17 cellular contexts compared by ENCODE assay signal in genomic region chr9:136148766-136149165, GRCh38. TPM values are rescaled to one million over a fixed set of nuclear protein-coding genes. Genes with fewer than 3 reads are reported as not detected.
DNase-seq lines count a peak whose midpoint lies in the region; FAIRE-seq and TF ChIP-seq lines count a peak whose summit lies in the region.
"Had no signal": no experiment of that assay in that cellular context is flagged by ENCODE, and none has a peak within 500 bp of the region (broad histone marks: within the 10 kb centered on the region; RNA-seq: fewer than 3 reads in every experiment).

No MANE protein-coding gene starts in this region.

- H3K4me3 ChIP-seq in BE2C (ENCODE audit: low read depth, low read length) (no peak overlapping the region), HUES64 (ENCODE audit: low read length) (no peak overlapping the region), H1 (ENCODE audit: extremely low read depth in 1 of 4, insufficient read depth in 2 of 4, low read depth in 3 of 4, low read length in 4 of 4) (no peak overlapping the region), neural progenitor cell (no peak overlapping the region), MG63 (no peak overlapping the region)
- H3K4me3 ChIP-seq: GM23248 had no signal

- no peak for TF ChIP-seq EP300 in H1 (IDR thresholded peaks at IDR 0.05; ENCODE audit: borderline replicate concordance in 1 of 2, low read depth in 2 of 2, low read length in 2 of 2)

- no peak overlapping the region for H2BK5ac ChIP-seq in H1 (ENCODE audit: low read depth, low read length)

- TF ChIP-seq RAD21 in H1 (IDR thresholded peaks at IDR 0.05 in 1 of 2, conservative IDR thresholded peaks at IDR 0.05 in 1 of 2; ENCODE audit: low read depth in 2 of 2, low read length in 2 of 2): no peak

- peak overlapping the region; percentile 87 for H3K18ac ChIP-seq in H1 (ENCODE audit: extremely low read depth, low read length)

- H3K23me2 ChIP-seq in H1 (ENCODE audit: low read depth, low read length): peaks cover 7% of the 10 kb centered on the region

- H3K27me3 ChIP-seq in BE2C (no peaks in the 10 kb centered on the region), HUES64 (ENCODE audit: insufficient read depth, low read length) (peaks cover 19% of the 10 kb centered on the region; the same call in 1 of the 2 replicates), H1 (replicated peaks in 1 of 4; ENCODE audit: control insufficient read depth in 3 of 4, extremely low read depth in 1 of 4, insufficient read depth in 3 of 4, low read length in 3 of 4) (peaks cover 0 to 4% (median 3%) of the 10 kb centered on the region in 4 experiments; a peak in 4 of 7 replicates), neural progenitor cell (peaks cover 17% of the 10 kb centered on the region), MG63 (no peaks in the 10 kb centered on the region)

- H4K20me1 ChIP-seq in H1 (replicated peaks in 1 of 2; ENCODE audit: control insufficient read depth in 1 of 2, insufficient read depth in 2 of 2, low read length in 2 of 2): no peaks in the 10 kb centered on the region
- H4K20me1 ChIP-seq in neural progenitor cell (ENCODE audit: low read depth): no peaks in the 10 kb centered on the region

- DNase-seq in BE2C (peak; percentile 9), H1 (ENCODE audit: low read depth in 1 of 2, low spot score in 2 of 2) (no peak), neural progenitor cell (ENCODE audit: low spot score) (no peak), AG08396 (ENCODE audit: low spot score) (no peak), MG63 (no peak)
- DNase-seq in activated CD4-positive, CD25-positive, alpha-beta regulatory T cell treated with anti-CD3 and anti-CD28 coated beads, Interleukin-2, amount 50 U/mL, for 72 hours: no peak
- DNase-seq: Caco-2; CD4-positive, alpha-beta T cell; GM23248 had no signal

- H3K9me3 ChIP-seq in BE2C (no peaks in the 10 kb centered on the region), HUES64 (ENCODE audit: insufficient read depth, low read depth, low read length) (no peaks in the 10 kb centered on the region), H1 (ENCODE audit: insufficient read depth in 2 of 2, low read depth in 1 of 2, low read length in 1 of 2) (no peaks in the 10 kb centered on the region), neural progenitor cell (ENCODE audit: low read depth) (no peaks in the 10 kb centered on the region), MG63 (no peaks in the 10 kb centered on the region)
- H3K9me3 ChIP-seq: Caco-2 had no signal

- no peak overlapping the region for H3K4ac ChIP-seq in H1 (replicated peaks; ENCODE audit: insufficient read length, low read depth, low read length)

- H3K9me3 Mint-ChIP-seq in neural progenitor cell: no peaks in the 10 kb centered on the region
- H3K9me3 Mint-ChIP-seq: CD4-positive, alpha-beta T cell had no signal

- H3K79me1 ChIP-seq in H1 (ENCODE audit: low read depth, low read length): no peaks in the 10 kb centered on the region

- no peak for FAIRE-seq in H1 (lab: Jason Lieb, UNC)
- FAIRE-seq: D721Med, G401.6, GM12891, GM19239 had no signal

- H3K4me1 Mint-ChIP-seq in neural progenitor cell: peaks cover 14% of the 10 kb centered on the region

- H3F3A ChIP-seq in neural progenitor cell (ENCODE audit: low read depth): peaks cover 29% of the 10 kb centered on the region

- H2BK120ac ChIP-seq in H1 (replicated peaks; ENCODE audit: low read depth, low read length): no peak overlapping the region

- H2AK5ac ChIP-seq in H1 (ENCODE audit: low read depth, low read length): no peak overlapping the region

- no peak overlapping the region for H3K27ac Mint-ChIP-seq in neural progenitor cell
- H3K27ac Mint-ChIP-seq: CD4-positive, alpha-beta T cell had no signal

- no peaks in the 10 kb centered on the region for H3K4me1 ChIP-seq in BE2C
- peaks cover 12% of the 10 kb centered on the region for H3K4me1 ChIP-seq in HUES64 (ENCODE audit: insufficient read depth, low read length)
- peaks cover 0 to 29% (median 24%) of the 10 kb centered on the region in 4 experiments; a peak in 6 of 7 replicates for H3K4me1 ChIP-seq in H1 (replicated peaks in 1 of 4; ENCODE audit: control insufficient read depth in 3 of 4, insufficient read depth in 4 of 4, low read length in 3 of 4)
- H3K4me1 ChIP-seq in neural progenitor cell: peaks cover 19% of the 10 kb centered on the region
- H3K4me1 ChIP-seq: Caco-2 had no signal

- POLR2A ChIA-PET in H1 (lab: Charles Lee; ENCODE audit: partially characterized antibody): interaction anchor here (1.0 to 1.2 kb wide), 2 partner anchors 10 to 30 kb away, joined by 3 to 4 read pairs; no protein-coding TSS in a partner anchor

- no peak overlapping the region for H2BK20ac ChIP-seq in H1 (ENCODE audit: low read length)

- H4K8ac ChIP-seq in H1 (ENCODE audit: extremely low read depth, insufficient read depth, low read length): no peak overlapping the region

- CTCF ChIA-PET in H1 (lab: Charles Lee; ENCODE audit: partially characterized antibody): interaction anchor here (0.6 to 3.3 kb wide), 11 partner anchors 10 to 919 kb away, joined by 3 to 15 read pairs (median 3); no protein-coding TSS in a partner anchor

- H3K79me2 ChIP-seq in H1 (ENCODE audit: control insufficient read depth in 1 of 2, insufficient read depth in 2 of 2, low read length in 2 of 2) (no peaks in the 10 kb centered on the region), neural progenitor cell (ENCODE audit: low read depth) (no peaks in the 10 kb centered on the region)

- H3K4me2 ChIP-seq in H1 (ENCODE audit: insufficient read depth in 1 of 2, low read depth in 2 of 2, low read length in 2 of 2) (peak overlapping the region in 1 of 2 experiments; percentile 34; a peak in 1 of 4 replicates), neural progenitor cell (peak overlapping the region; percentile 25)

- H3K4me3 Mint-ChIP-seq in neural progenitor cell: no peak overlapping the region
- H3K4me3 Mint-ChIP-seq: CD4-positive, alpha-beta T cell had no signal

- no peak overlapping the region for H2AFZ ChIP-seq in H1 (ENCODE audit: low read length)
- no peak overlapping the region for H2AFZ ChIP-seq in neural progenitor cell (replicated peaks)
- H2AFZ ChIP-seq: GM23248 had no signal

- no peak overlapping the region for H3K23ac ChIP-seq in H1 (ENCODE audit: insufficient read length)

- H3K14ac ChIP-seq in H1 (ENCODE audit: insufficient read length): no peak overlapping the region

- H3K9ac ChIP-seq in HUES64 (ENCODE audit: low read depth, low read length) (0 out of 2 replicates have a peak overlapping the region, but pooled peaks have one; percentile 14), H1 (replicated peaks in 1 of 4; ENCODE audit: extremely low read depth in 1 of 4, low read depth in 3 of 4, low read length in 3 of 4) (no peak overlapping the region), neural progenitor cell (no peak overlapping the region)
- H3K9ac ChIP-seq: GM23248 had no signal

- peak overlapping the region; percentile 68; the same call in 1 of the 2 replicates for H2BK12ac ChIP-seq in H1 (ENCODE audit: low read depth, low read length)

- no peaks in the 10 kb centered on the region for H3K36me3 Mint-ChIP-seq in neural progenitor cell

- WGBS in HUES64: 89% methylated on average over 14 of the region's 14 CpGs
- 84% methylated on average over 14 of the region's 14 CpGs; no CpG with 5 or more reads in 1 of the 2 experiments for WGBS in H1 (ENCODE audit: extremely low coverage in 1 of 2, insufficient coverage in 1 of 2, insufficient read length in 1 of 2, insufficient replicate concordance in 2 of 2, low coverage in 1 of 2, low lambda C conversion rate in 2 of 2, missing lambda C conversion rate in 1 of 2), 2 experiments

- TF ChIP-seq POLR2A in H1 (IDR thresholded peaks at IDR 0.05; ENCODE audit: control extremely low read depth in 1 of 2, low read depth in 2 of 2, low read length in 2 of 2): no peak

- no peaks in the 10 kb centered on the region for H3K36me3 ChIP-seq in BE2C
- H3K36me3 ChIP-seq in HUES64 (ENCODE audit: insufficient read depth, low read length): no peaks in the 10 kb centered on the region
- H3K36me3 ChIP-seq in H1 (ENCODE audit: control insufficient read depth in 2 of 4, insufficient read depth in 4 of 4, low read length in 3 of 4): no peaks in the 10 kb centered on the region
- no peaks in the 10 kb centered on the region for H3K36me3 ChIP-seq in neural progenitor cell
- no peaks in the 10 kb centered on the region for H3K36me3 ChIP-seq in MG63

- no peak overlapping the region for H4K5ac ChIP-seq in H1 (ENCODE audit: insufficient read length, low read depth, low read length)

- TF ChIP-seq CTCF in BE2C (IDR thresholded peaks at IDR 0.05; ENCODE audit: low read depth, low read length) (no peak), H1 (IDR thresholded peaks at IDR 0.05; ENCODE audit: control extremely low read depth in 1 of 3, insufficient read depth in 1 of 3, low read depth in 1 of 3, low read length in 3 of 3) (no peak), neural progenitor cell (IDR thresholded peaks at IDR 0.05) (no peak)

- H3K27me3 Mint-ChIP-seq in neural progenitor cell (ENCODE audit: insufficient read depth, low read depth): peaks cover 14% of the 10 kb centered on the region

- H3K27ac ChIP-seq in HUES64 (ENCODE audit: low read depth, low read length) (no peak overlapping the region), H1 (ENCODE audit: low read depth, low read length) (no peak overlapping the region), neural progenitor cell (no peak overlapping the region)
- H3K27ac ChIP-seq: C4-2B, GM23248 had no signal

- 0 out of 2 replicates have a peak overlapping the region, but pooled peaks have one; percentile 61 for H2BK15ac ChIP-seq in H1 (ENCODE audit: low read length)

- H4K91ac ChIP-seq in H1 (replicated peaks; ENCODE audit: insufficient read length, low read length): peak overlapping the region; percentile 66

- no peak overlapping the region for H3K56ac ChIP-seq in H1 (replicated peaks; ENCODE audit: insufficient read length, low read depth, low read length)

RNA-seq across cellular contexts. Expression of gene TMEM250, which starts 30.1 kb away (rescaled TPM):
- 50.2 TPM for polyA plus RNA-seq in BE2C (2012; ENCODE audit: insufficient read depth, insufficient read length, low read depth)
- 31.5 TPM for polyA plus RNA-seq in HUES64 (2013, experiment 1 of 2)
- polyA plus RNA-seq in HUES64 (2013, experiment 2 of 2): 29.2 TPM
- total RNA-seq in H1 (2021; fragmentation: NEBNext Ultra II Directional; extraction: Animal tissue kit (Norgen Biotek cat#: 25700)): 34.9 and 35.3 TPM in 2 replicates
- 22.3 and 36.1 TPM in 2 replicates for polyA plus RNA-seq in H1 (2011; rRNA removed)
- polyA plus RNA-seq in H1 (2011; cell fraction: cytosol; rRNA removed): 29.7 TPM
- polyA plus RNA-seq in H1 (2011; cell fraction: nucleus; rRNA removed): 51.9 TPM
- 27.3 to 39.7 TPM (median 36.4 TPM) in 4 replicates for polyA plus RNA-seq in H1 (2012, experiment 1 of 2)
- polyA plus RNA-seq in H1 (2012, experiment 2 of 2): 42.5 TPM
- 22.7 TPM for polyA plus RNA-seq in H1 (2013, experiment 1 of 2)
- 22.4 TPM for polyA plus RNA-seq in H1 (2013, experiment 2 of 2)
- 16.0 TPM in 2 replicates for polyA minus RNA-seq in H1 (2011; rRNA and poly(A)+ RNA removed)
- polyA minus RNA-seq in H1 (2011; cell fraction: cytosol; rRNA and poly(A)+ RNA removed): 31.0 TPM
- polyA minus RNA-seq in H1 (2011; cell fraction: nucleus; rRNA and poly(A)+ RNA removed): 33.8 TPM
- total RNA-seq in neural progenitor cell (ENCODE audit: low replicate concordance): 16.3 and 46.2 TPM in 2 replicates
- 62.5 and 78.4 TPM in 2 replicates for total RNA-seq in MG63 (2014; rRNA removed; shearing (Covaris generic); ENCODE audit: low replicate concordance)

RNA-seq across cellular contexts. Expression of gene NACC2, which starts 53.7 kb away (rescaled TPM):
- 7.1 TPM for polyA plus RNA-seq in BE2C (2012; ENCODE audit: insufficient read depth, insufficient read length, low read depth)
- 6.4 TPM for polyA plus RNA-seq in HUES64 (2013, experiment 1 of 2)
- 7.7 TPM for polyA plus RNA-seq in HUES64 (2013, experiment 2 of 2)
- 13.6 and 14.0 TPM in 2 replicates for total RNA-seq in H1 (2021; fragmentation: NEBNext Ultra II Directional; extraction: Animal tissue kit (Norgen Biotek cat#: 25700))
- polyA plus RNA-seq in H1 (2011; rRNA removed): 8.3 and 14.9 TPM in 2 replicates
- 10.8 TPM for polyA plus RNA-seq in H1 (2011; cell fraction: cytosol; rRNA removed)
- polyA plus RNA-seq in H1 (2011; cell fraction: nucleus; rRNA removed): 16.7 TPM
- polyA plus RNA-seq in H1 (2012, experiment 1 of 2): 6.6 to 9.5 TPM (median 8.4 TPM) in 4 replicates
- 5.6 TPM for polyA plus RNA-seq in H1 (2012, experiment 2 of 2)
- 6.3 TPM for polyA plus RNA-seq in H1 (2013, experiment 1 of 2)
- 6.3 TPM for polyA plus RNA-seq in H1 (2013, experiment 2 of 2)
- 6.4 and 8.3 TPM in 2 replicates for polyA minus RNA-seq in H1 (2011; rRNA and poly(A)+ RNA removed)
- 12.7 TPM for polyA minus RNA-seq in H1 (2011; cell fraction: cytosol; rRNA and poly(A)+ RNA removed)
- polyA minus RNA-seq in H1 (2011; cell fraction: nucleus; rRNA and poly(A)+ RNA removed): 10.0 TPM
- 4.5 and 9.1 TPM in 2 replicates for total RNA-seq in neural progenitor cell (ENCODE audit: low replicate concordance)
- total RNA-seq in MG63 (2014; rRNA removed; shearing (Covaris generic); ENCODE audit: low replicate concordance): 13.4 and 22.4 TPM in 2 replicates

RNA-seq across cellular contexts. Expression of gene LHX3, which starts 56.2 kb away (rescaled TPM):
- not detected for polyA plus RNA-seq in BE2C (2012; ENCODE audit: insufficient read depth, insufficient read length, low read depth)
- polyA plus RNA-seq in HUES64 (2013, experiment 1 of 2): not detected
- polyA plus RNA-seq in HUES64 (2013, experiment 2 of 2): not detected
- total RNA-seq in H1 (2021; fragmentation: NEBNext Ultra II Directional; extraction: Animal tissue kit (Norgen Biotek cat#: 25700)): not detected in 2 replicates
- polyA plus RNA-seq in H1 (2011; rRNA removed): 0.02 and 0.03 TPM in 2 replicates
- polyA plus RNA-seq in H1 (2011; cell fraction: cytosol; rRNA removed): not detected
- 0.20 TPM for polyA plus RNA-seq in H1 (2011; cell fraction: nucleus; rRNA removed)
- not detected in 4 replicates for polyA plus RNA-seq in H1 (2012, experiment 1 of 2)
- not detected for polyA plus RNA-seq in H1 (2012, experiment 2 of 2)
- polyA plus RNA-seq in H1 (2013, experiment 1 of 2): not detected
- polyA plus RNA-seq in H1 (2013, experiment 2 of 2): 0.02 TPM
- polyA minus RNA-seq in H1 (2011; rRNA and poly(A)+ RNA removed): not detected in 2 replicates
- not detected for polyA minus RNA-seq in H1 (2011; cell fraction: cytosol; rRNA and poly(A)+ RNA removed)
- 0.30 TPM for polyA minus RNA-seq in H1 (2011; cell fraction: nucleus; rRNA and poly(A)+ RNA removed)
- not detected in 2 replicates for total RNA-seq in neural progenitor cell (ENCODE audit: low replicate concordance)
- total RNA-seq in MG63 (2014; rRNA removed; shearing (Covaris generic); ENCODE audit: low replicate concordance): not detected in 2 replicates
- total RNA-seq: A172, GM23248 had no signal
- polyA plus RNA-seq: BJ, GM23248 had no signal
